ENCODE assay signal across 16 cellular contexts in genomic region chr1:3443759-3444697, GRCh38. TPM values are rescaled to one million over a fixed set of nuclear protein-coding genes. Genes with fewer than 3 reads are reported as not detected.
"Had no signal": no experiment of that assay in that cellular context is flagged by ENCODE, and none has a peak within 500 bp of the region (broad histone marks: within the 10 kb centered on the region; RNA-seq: fewer than 3 reads in every experiment).

No MANE protein-coding gene starts in this region.

- H3K27ac ChIP-seq: ascending aorta, breast epithelium, testis, upper lobe of left lung had no signal

- H3K4me1 ChIP-seq: ascending aorta, breast epithelium, testis, upper lobe of left lung had no signal

- H3K4me3 ChIP-seq: ascending aorta, breast epithelium, testis, upper lobe of left lung had no signal

- H3K36me3 ChIP-seq: ascending aorta, breast epithelium, upper lobe of left lung had no signal

- ATAC-seq: activated T-cell treated with anti-CD3 and anti-CD28 coated beads, Interleukin-2, amount 50 U/mL, for 72 hours; left colon; SK-N-SH treated with all-trans-retinoic acid at 6 μM for 48 hours had no signal

- DNase-seq: activated CD4-positive, alpha-beta T cell treated with anti-CD3 and anti-CD28 coated beads, Interleukin-2, amount 50 U/mL, for 1 hour; activated effector memory CD4-positive, alpha-beta T cell treated with anti-CD3 and anti-CD28 coated beads, Interleukin-2, amount 50 U/mL, for 16 hours; activated naive CD4-positive, alpha-beta T cell treated with anti-CD3 and anti-CD28 coated beads, Interleukin-2, amount 50 U/mL, for 16 hours; activated T-cell treated with anti-CD3 and anti-CD28 coated beads, Interleukin-2, amount 50 U/mL, for 72 hours; left colon; mammary epithelial cell; occipital lobe; stimulated activated CD4-positive, alpha-beta T cell treated with anti-CD3 and anti-CD28 coated beads, Interleukin-2, amount 100 ng/mL, for 24 hours; T1000; testis had no signal

- H3K9me3 ChIP-seq: testis, upper lobe of left lung had no signal

RNA-seq across cellular contexts. Expression of gene ARHGEF16, which starts 10.4 kb away (rescaled TPM):
- total RNA-seq: ascending aorta; myocyte; T-helper 1 cell treated with Interleukin-12 subunit alpha and Interleukin-12 subunit beta and Interleukin-4 antibody, amounts not matched to agents 30 ng/mL and 1 ng/mL, for 36 hours had no signal
